ENCODE assay signal across 16 cellular contexts in the genomic region with DNA sequence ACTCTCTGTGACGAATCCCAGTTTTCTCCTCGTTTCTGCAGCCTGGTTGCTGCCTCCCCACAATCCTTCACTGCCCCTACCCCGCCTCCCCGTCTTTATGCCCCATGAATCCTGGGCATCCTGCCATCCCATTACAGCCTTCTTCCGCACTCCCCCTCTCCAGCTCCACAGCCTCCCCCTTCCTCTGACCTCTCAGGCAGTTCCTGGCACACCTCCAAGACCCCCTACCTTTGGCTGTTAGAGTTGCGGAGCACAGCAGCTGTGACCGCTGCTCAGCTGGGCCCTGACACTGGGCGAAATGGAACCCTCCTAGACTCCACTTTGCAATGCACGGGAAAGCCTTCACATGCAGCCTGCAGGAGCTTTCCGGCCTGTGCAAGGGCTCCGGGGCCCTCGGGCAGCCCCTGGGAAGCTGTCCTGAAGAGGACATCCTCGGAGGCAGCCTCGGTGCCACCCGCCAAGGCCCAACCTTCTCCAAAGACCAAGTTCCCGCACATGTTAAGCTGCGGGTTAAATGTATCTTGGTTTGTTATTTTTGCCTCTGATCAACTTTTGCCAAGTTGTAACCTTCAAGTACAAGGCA.
A peak's percentile ranks its signal among the peaks of the same experiment; 100 is the strongest.
DNase-seq lines count a peak whose midpoint lies in the region; ATAC-seq and TF ChIP-seq lines count a peak whose summit lies in the region.
"Had no signal": no experiment of that assay in that cellular context is flagged by ENCODE, and none has a peak within 500 bp of the region (broad histone marks: within the 10 kb centered on the region; RNA-seq: fewer than 3 reads in every experiment).

No MANE protein-coding gene starts in this region.

- peak overlapping the region; percentile 49 for H3K27ac ChIP-seq in caudate nucleus (ENCODE audit: low read depth, low read length)
- H3K27ac ChIP-seq: right lobe of liver had no signal

- ATAC-seq in HG02970 (IDR thresholded peaks at IDR 0.05; ENCODE audit: low FRiP score, unreplicated experiment) = no peak
- no peak for ATAC-seq in HG03520 (IDR thresholded peaks at IDR 0.05; ENCODE audit: unreplicated experiment)
- ATAC-seq: right lobe of liver; stimulated activated naive CD8-positive, alpha-beta T cell treated with anti-CD3 and anti-CD28 coated beads, Interleukin-15, amount 100 ng/mL, for 72 hours; T-helper 17 cell had no signal

- no peaks in the 10 kb centered on the region for H3K27me3 Mint-ChIP-seq in neural crest cell (ENCODE audit: low read depth)

- H3K27ac Mint-ChIP-seq in neural crest cell (ENCODE audit: unreplicated experiment) = peak overlapping the region; percentile 3
- H3K27ac Mint-ChIP-seq: activated naive CD8-positive, alpha-beta T cell; CD4-positive, alpha-beta T cell; stimulated activated naive CD8-positive, alpha-beta T cell treated with anti-CD3 and anti-CD28 coated beads, Interleukin-15, amount 100 ng/mL, for 72 hours; T-helper 17 cell had no signal

- no peak overlapping the region for H3K4me3 Mint-ChIP-seq in neural crest cell
- H3K4me3 Mint-ChIP-seq: activated naive CD8-positive, alpha-beta T cell; CD4-positive, alpha-beta T cell; stimulated activated naive CD8-positive, alpha-beta T cell treated with anti-CD3 and anti-CD28 coated beads, Interleukin-15, amount 100 ng/mL, for 72 hours; T-helper 17 cell had no signal

- peaks cover 18% of the 10 kb centered on the region for H3K4me1 Mint-ChIP-seq in neural crest cell
- H3K4me1 Mint-ChIP-seq: stimulated activated naive CD8-positive, alpha-beta T cell treated with anti-CD3 and anti-CD28 coated beads, Interleukin-15, amount 100 ng/mL, for 72 hours; T-helper 17 cell had no signal

- no peaks in the 10 kb centered on the region for H3K9me3 Mint-ChIP-seq in neural crest cell
- H3K9me3 Mint-ChIP-seq: CD4-positive, alpha-beta T cell; stimulated activated naive CD8-positive, alpha-beta T cell treated with anti-CD3 and anti-CD28 coated beads, Interleukin-15, amount 100 ng/mL, for 72 hours had no signal

- H3K36me3 Mint-ChIP-seq in neural crest cell (ENCODE audit: low read depth) = no peaks in the 10 kb centered on the region
- H3K36me3 Mint-ChIP-seq: activated naive CD8-positive, alpha-beta T cell had no signal

- no peak for TF ChIP-seq CTCF in neural crest cell (conservative IDR thresholded peaks at IDR 0.05)

- peak; percentile 81 for DNase-seq in DMS79 treated with DMSO at 0.1 percent for 48 hours (lab: John Stamatoyannopoulos, UW)
- DNase-seq in NCI-H1694 (lab: John Stamatoyannopoulos, UW) = peak; percentile 63
- DNase-seq in caudate nucleus (lab: John Stamatoyannopoulos, UW) = peak in 55 of 61 donors; percentile 4 to 76 (median 38)
- no peak for DNase-seq in neural crest cell (ENCODE audit: low read depth, low spot score)
- no peak for DNase-seq in SIG-M5 (lab: John Stamatoyannopoulos, UW)
- DNase-seq: CD4-positive, alpha-beta T cell; dermis blood vessel endothelial cell; IMR-90; NCI-H2029; OCI-M1; right lobe of liver; stimulated activated naive CD8-positive, alpha-beta T cell treated with anti-CD3 and anti-CD28 coated beads, Interleukin-15, amount 100 ng/mL, for 72 hours; T-helper 17 cell had no signal

Comparison
In these comparisons a context has a peak if more than half of its experiments do, and no peak if none do; other contexts are left out.
1. DNase-seq: peak in DMS79 treated with DMSO at 0.1 percent for 48 hours (single experiment), NCI-H1694 (single experiment) and caudate nucleus (55 of 61); none in neural crest cell (single experiment) and SIG-M5 (single experiment).